ENCODE assay signal across 11 cellular contexts in the genomic region with DNA sequence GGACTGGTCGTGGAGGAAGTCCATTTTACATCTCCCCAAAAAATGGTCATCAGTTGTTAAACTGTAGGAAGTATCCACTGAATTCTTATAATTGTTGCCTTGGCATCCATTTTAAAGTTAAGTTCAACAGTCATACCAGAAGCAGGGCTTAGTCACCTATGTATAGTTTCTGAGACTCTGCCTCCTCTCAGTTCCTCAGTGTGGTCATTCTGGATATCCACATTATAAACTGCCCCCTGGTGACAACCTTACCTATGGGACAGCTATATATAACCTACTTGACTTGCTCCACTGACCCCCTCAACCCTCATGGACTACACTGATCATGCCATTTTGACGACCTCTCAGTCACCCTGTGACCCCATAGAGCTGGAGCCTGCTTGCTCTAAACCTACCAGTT.
DNase-seq lines count a peak whose midpoint lies in the region; ATAC-seq, FAIRE-seq and TF ChIP-seq lines count a peak whose summit lies in the region.
"Had no signal": no experiment of that assay in that cellular context is flagged by ENCODE, and none has a peak within 500 bp of the region (broad histone marks: within the 10 kb centered on the region; RNA-seq: fewer than 3 reads in every experiment).

No MANE protein-coding gene starts in this region.

- FAIRE-seq in GM12891 (lab: Jason Lieb, UNC): peak; percentile 91

- H3K9me3 ChIP-seq in left lung: no peaks in the 10 kb centered on the region
- no peaks in the 10 kb centered on the region for H3K9me3 ChIP-seq in effector memory CD4-positive, alpha-beta T cell (ENCODE audit: control insufficient read depth, low read length)

- H3K27me3 ChIP-seq in left lung: no peaks in the 10 kb centered on the region
- no peaks in the 10 kb centered on the region for H3K27me3 ChIP-seq in effector memory CD4-positive, alpha-beta T cell (replicated peaks; ENCODE audit: control insufficient read depth, insufficient read depth, low read length, poor library complexity, severe bottlenecking)

- H3K4me3 ChIP-seq in left lung: no peak overlapping the region
- H3K4me3 ChIP-seq in effector memory CD4-positive, alpha-beta T cell (ENCODE audit: insufficient read depth, low read depth, low read length, poor library complexity, severe bottlenecking): no peak overlapping the region

- no peak for TF ChIP-seq POLR2A in GM12891 (IDR thresholded peaks at IDR 0.05; ENCODE audit: low read depth, low read length)

- ATAC-seq in GM19395 (IDR thresholded peaks at IDR 0.05; ENCODE audit: unreplicated experiment): peak; percentile 100
- peak; percentile 100 for ATAC-seq in HG02759 (IDR thresholded peaks at IDR 0.05; ENCODE audit: unreplicated experiment)
- peak; percentile 100 for ATAC-seq in HG03432 (IDR thresholded peaks at IDR 0.05; ENCODE audit: unreplicated experiment)
- no peak for ATAC-seq in left lung

- no peak overlapping the region for H3K27ac ChIP-seq in left lung
- H3K27ac ChIP-seq in effector memory CD4-positive, alpha-beta T cell (ENCODE audit: insufficient read depth, low read length, poor library complexity, severe bottlenecking): no peak overlapping the region

- intact Hi-C loops in left lung (cut with DNase I): no loop called here

- no peaks in the 10 kb centered on the region for H3K36me3 ChIP-seq in left lung
- H3K36me3 ChIP-seq in effector memory CD4-positive, alpha-beta T cell (ENCODE audit: control insufficient read depth, insufficient read depth, low read length): no peaks in the 10 kb centered on the region

- no peak for TF ChIP-seq CTCF in left lung (IDR thresholded peaks at IDR 0.05)

- H3K4me1 ChIP-seq in left lung: no peaks in the 10 kb centered on the region
- no peaks in the 10 kb centered on the region for H3K4me1 ChIP-seq in effector memory CD4-positive, alpha-beta T cell (ENCODE audit: control insufficient read depth, insufficient read depth, low read length, poor library complexity, severe bottlenecking)

- no peak for DNase-seq in GM12891 (ENCODE audit: insufficient read length, low spot score)
- no peak for DNase-seq in NCI-H1092 treated with DMSO at 0.1 percent for 48 hours (lab: John Stamatoyannopoulos, UW)
- no peak for DNase-seq in left lung
- no peak for DNase-seq in effector memory CD4-positive, alpha-beta T cell
- DNase-seq in stimulated activated CD4-positive, alpha-beta T cell treated with anti-CD3 and anti-CD28 coated beads, Interleukin-2, amount 100 ng/mL, for 24 hours: no peak
- DNase-seq: activated CD4-positive, alpha-beta T cell treated with anti-CD3 and anti-CD28 coated beads for 48 hours; activated naive CD4-positive, alpha-beta T cell treated with anti-CD3 and anti-CD28 coated beads, Interleukin-2, amount 50 U/mL, for 16 hours; islet precursor cell had no signal

TF ChIP-seq in GM12891, 5 proteins besides CTCF, POLR2A, EP300 and RAD21:
- TF ChIP-seq TAF1 (IDR thresholded peaks at IDR 0.05; ENCODE audit: low read depth, low read length): no peak
- TF ChIP-seq POU2F2 (IDR thresholded peaks at IDR 0.05; ENCODE audit: low read depth, low read length): peak; percentile 63
- peak; percentile 99 for TF ChIP-seq SPI1 (IDR thresholded peaks at IDR 0.05; ENCODE audit: low read depth, low read length)
- TF ChIP-seq PAX5 (IDR thresholded peaks at IDR 0.05; ENCODE audit: insufficient read depth, low read length, severe bottlenecking): peak; percentile 71
- TF ChIP-seq POLR2AphosphoS5 (IDR thresholded peaks at IDR 0.05; ENCODE audit: low read depth, low read length): no peak
TF ChIP-seq in GM12891: peak in this region for 3.
